In the genomic region with DNA sequence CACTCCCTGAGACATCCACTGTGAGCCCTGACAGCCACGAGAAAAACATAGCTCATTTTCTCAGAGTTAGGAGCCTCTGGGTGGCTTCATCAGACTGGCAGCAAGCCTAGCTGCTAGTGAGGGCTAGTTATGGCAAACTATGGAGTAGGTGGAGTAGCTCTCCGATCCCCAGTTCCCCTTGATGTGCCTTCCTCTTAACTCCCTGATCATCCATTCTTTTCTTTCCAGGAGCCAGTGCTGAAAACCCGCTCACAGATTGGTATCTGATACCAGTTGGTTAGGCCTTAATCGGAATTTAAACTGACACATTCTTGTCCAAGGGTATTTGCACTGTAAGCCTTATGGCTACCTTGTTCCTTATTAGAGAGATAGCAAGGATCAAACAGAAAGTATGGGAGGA, we compare ENCODE assay signal across 23 cellular contexts.
"Had no signal": no experiment of that assay in that cellular context is flagged by ENCODE, and none has a peak within 500 bp of the region (broad histone marks: within the 10 kb centered on the region; RNA-seq: fewer than 3 reads in every experiment).

No MANE protein-coding gene starts in this region.

- H3K27ac ChIP-seq: left ventricle myocardium inferior, neural progenitor cell, pancreas, psoas muscle, right atrium auricular region, right lobe of liver, suprapubic skin, thoracic aorta, tibial artery, upper lobe of right lung had no signal

- H3K27me3 ChIP-seq: heart left ventricle, neural progenitor cell, pancreas, right atrium auricular region, right lobe of liver, suprapubic skin, tibial artery, upper lobe of right lung had no signal

- H3K9ac ChIP-seq: neural progenitor cell had no signal

- ATAC-seq: heart left ventricle; natural killer cell; pancreas; psoas muscle; right lobe of liver; stimulated activated effector memory CD8-positive, alpha-beta T cell treated with anti-CD3 and anti-CD28 coated beads, Interleukin-12 subunit alpha, Interleukin-12 subunit beta, amount 100 ng/mL, for 72 hours had no signal

- DNase-seq: heart left ventricle; islet precursor cell; left ventricle myocardium inferior; mesendoderm; naive B cell; natural killer cell; nephron progenitor cell; pancreas; psoas muscle; right lobe of liver; stimulated activated CD4-positive, alpha-beta T cell treated with anti-CD3 and anti-CD28 coated beads, Interleukin-1b, Interleukin-23, amount 100 ng/mL, for 48 hours; stimulated activated CD4-positive, alpha-beta T cell treated with anti-CD3 and anti-CD28 coated beads, Interleukin-4, amount 100 ng/mL, for 1 hour; stimulated activated naive CD4-positive, alpha-beta T cell; tibial artery; trophoblast cell; upper lobe of right lung had no signal

- H2AFZ ChIP-seq: neural progenitor cell had no signal

- H3K9me3 ChIP-seq: heart left ventricle, left ventricle myocardium inferior, pancreas, psoas muscle, right atrium auricular region, right lobe of liver, suprapubic skin, thoracic aorta, tibial artery, upper lobe of right lung had no signal

- H3K4me3 ChIP-seq: heart left ventricle, left ventricle myocardium inferior, lung, neural progenitor cell, pancreas, psoas muscle, right atrium auricular region, right lobe of liver, smooth muscle cell, suprapubic skin, thoracic aorta, tibial artery, upper lobe of right lung had no signal

- H3K36me3 ChIP-seq: heart left ventricle, left ventricle myocardium inferior, neural progenitor cell, pancreas, right atrium auricular region, right lobe of liver, suprapubic skin, thoracic aorta, tibial artery, upper lobe of right lung had no signal

- H3K4me2 ChIP-seq: neural progenitor cell, smooth muscle cell had no signal

- H3K4me1 ChIP-seq: left ventricle myocardium inferior, pancreas, psoas muscle, right atrium auricular region, right lobe of liver, tibial artery had no signal
